ENCODE assay signal across 1 cellular context in genomic region chr4:98908703-98909262, GRCh38.
TF ChIP-seq lines count a peak whose summit lies in the region.

No MANE protein-coding gene starts in this region.

TF ChIP-seq in HepG2, 621 proteins besides CTCF, POLR2A, EP300 and RAD21:
- no peak for TF ChIP-seq KDM4B (CRISPR knock-in tag; IDR thresholded peaks at IDR 0.05)
- no peak for TF ChIP-seq CHD4 (IDR thresholded peaks at IDR 0.05; ENCODE audit: borderline replicate concordance, low read length)
- no peak for TF ChIP-seq ZNF335 (CRISPR knock-in tag; IDR thresholded peaks at IDR 0.05)
- TF ChIP-seq, protein P1, sequence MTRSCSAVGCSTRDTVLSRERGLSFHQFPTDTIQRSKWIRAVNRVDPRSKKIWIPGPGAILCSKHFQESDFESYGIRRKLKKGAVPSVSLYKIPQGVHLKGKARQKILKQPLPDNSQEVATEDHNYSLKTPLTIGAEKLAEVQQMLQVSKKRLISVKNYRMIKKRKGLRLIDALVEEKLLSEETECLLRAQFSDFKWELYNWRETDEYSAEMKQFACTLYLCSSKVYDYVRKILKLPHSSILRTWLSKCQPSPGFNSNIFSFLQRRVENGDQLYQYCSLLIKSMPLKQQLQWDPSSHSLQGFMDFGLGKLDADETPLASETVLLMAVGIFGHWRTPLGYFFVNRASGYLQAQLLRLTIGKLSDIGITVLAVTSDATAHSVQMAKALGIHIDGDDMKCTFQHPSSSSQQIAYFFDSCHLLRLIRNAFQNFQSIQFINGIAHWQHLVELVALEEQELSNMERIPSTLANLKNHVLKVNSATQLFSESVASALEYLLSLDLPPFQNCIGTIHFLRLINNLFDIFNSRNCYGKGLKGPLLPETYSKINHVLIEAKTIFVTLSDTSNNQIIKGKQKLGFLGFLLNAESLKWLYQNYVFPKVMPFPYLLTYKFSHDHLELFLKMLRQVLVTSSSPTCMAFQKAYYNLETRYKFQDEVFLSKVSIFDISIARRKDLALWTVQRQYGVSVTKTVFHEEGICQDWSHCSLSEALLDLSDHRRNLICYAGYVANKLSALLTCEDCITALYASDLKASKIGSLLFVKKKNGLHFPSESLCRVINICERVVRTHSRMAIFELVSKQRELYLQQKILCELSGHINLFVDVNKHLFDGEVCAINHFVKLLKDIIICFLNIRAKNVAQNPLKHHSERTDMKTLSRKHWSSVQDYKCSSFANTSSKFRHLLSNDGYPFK (CRISPR knock-in tag; IDR thresholded peaks at IDR 0.05; ENCODE audit: borderline replicate concordance) = no peak
